20 cellular contexts compared by ENCODE assay signal in the genomic region with DNA sequence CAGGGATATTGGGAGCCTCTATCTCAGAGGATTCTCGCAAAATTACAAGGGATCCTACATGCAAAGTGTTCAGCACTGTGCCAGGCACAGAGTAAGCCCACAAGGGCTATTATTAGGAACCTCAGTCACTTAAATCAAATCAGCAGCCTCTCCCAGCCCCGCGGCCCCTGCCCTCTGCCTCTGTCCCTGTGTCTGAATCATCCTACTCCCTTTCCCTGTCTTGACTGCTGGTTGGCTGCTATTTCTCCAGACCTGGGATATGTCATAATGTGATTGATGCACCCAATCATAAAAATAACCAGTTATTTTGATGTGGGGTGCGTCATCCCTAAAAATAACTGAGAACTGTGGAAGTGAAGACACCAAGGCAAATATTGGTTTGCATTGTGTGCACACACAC.
DNase-seq lines count a peak whose midpoint lies in the region; ATAC-seq, FAIRE-seq and TF ChIP-seq lines count a peak whose summit lies in the region.
"Had no signal": no experiment of that assay in that cellular context is flagged by ENCODE, and none has a peak within 500 bp of the region (broad histone marks: within the 10 kb centered on the region; RNA-seq: fewer than 3 reads in every experiment).

No MANE protein-coding gene starts in this region.

- no TSS peak for BruUV-seq in MCF 10A (replicated peaks; lab: Mats Ljungman, UMichigan)

- H3K27ac ChIP-seq in breast epithelium (no peak overlapping the region), foreskin keratinocyte (no peak overlapping the region)
- H3K27ac ChIP-seq: BLaER1 treated with 17β-estradiol and CSF1 and Interleukin-3, amounts not matched to agents 10 nM and 100 nM had no signal

- no peaks in the 10 kb centered on the region for H3K27me3 ChIP-seq in breast epithelium
- no peaks in the 10 kb centered on the region for H3K27me3 ChIP-seq in foreskin keratinocyte
- H3K27me3 ChIP-seq: BLaER1 treated with 17β-estradiol and CSF1 and Interleukin-3, amounts not matched to agents 10 nM and 100 nM had no signal

- H3K9me3 Mint-ChIP-seq in MCF 10A (ENCODE audit: unreplicated experiment): no peaks in the 10 kb centered on the region

- no peak overlapping the region for H3K4me3 ChIP-seq in breast epithelium
- H3K4me3 ChIP-seq: BLaER1 treated with 17β-estradiol and CSF1 and Interleukin-3, amounts not matched to agents 10 nM and 100 nM had no signal

- TF ChIP-seq POLR2A in breast epithelium (IDR thresholded peaks at IDR 0.05): no peak

- intact Hi-C loops in MCF 10A (cut with micrococcal nuclease) (no loop called here), breast epithelium (cut with DNase I; ENCODE audit: low total_unique reads) (no loop called here)

- H3K36me3 ChIP-seq in breast epithelium: no peaks in the 10 kb centered on the region
- H3K36me3 ChIP-seq: BLaER1 treated with 17β-estradiol and CSF1 and Interleukin-3, amounts not matched to agents 10 nM and 100 nM had no signal

- TF ChIP-seq CTCF in MCF 10A (IDR thresholded peaks at IDR 0.05; ENCODE audit: unreplicated experiment) (no peak), breast epithelium (IDR thresholded peaks at IDR 0.05) (no peak), foreskin keratinocyte (conservative IDR thresholded peaks at IDR 0.05) (no peak)

- H3K4me1 ChIP-seq in breast epithelium (no peaks in the 10 kb centered on the region), foreskin keratinocyte (no peaks in the 10 kb centered on the region)

- H3K4me1 Mint-ChIP-seq in MCF 10A (ENCODE audit: insufficient read depth, unreplicated experiment): no peaks in the 10 kb centered on the region
- H3K4me1 Mint-ChIP-seq: T-cell had no signal

- no peaks in the 10 kb centered on the region for H3K9me3 ChIP-seq in breast epithelium

- no peak overlapping the region for H3K27ac Mint-ChIP-seq in MCF 10A (ENCODE audit: low read depth, unreplicated experiment)
- H3K27ac Mint-ChIP-seq: T-cell had no signal

- CTCF ChIA-PET in MCF 10A (lab: Yijun Ruan, JAX): interaction anchor here (1.1 kb wide), 1 partner anchor 45 kb away, joined by 4 read pairs; no protein-coding TSS in a partner anchor

- ATAC-seq in foreskin keratinocyte (peak; percentile 46), GM19452 (IDR thresholded peaks at IDR 0.05; ENCODE audit: unreplicated experiment) (no peak)
- ATAC-seq: T-cell had no signal

- H3K36me3 Mint-ChIP-seq in MCF 10A (ENCODE audit: insufficient read depth, unreplicated experiment): no peaks in the 10 kb centered on the region
- H3K36me3 Mint-ChIP-seq: T-cell had no signal

- H3K27me3 Mint-ChIP-seq in MCF 10A (ENCODE audit: insufficient read depth, unreplicated experiment): no peaks in the 10 kb centered on the region

- no peak overlapping the region for H3K4me3 Mint-ChIP-seq in MCF 10A (ENCODE audit: unreplicated experiment)
- H3K4me3 Mint-ChIP-seq: T-cell had no signal

- peak; percentile 79 for DNase-seq in MCF 10A (ENCODE audit: unreplicated experiment)
- DNase-seq in breast epithelium (ENCODE audit: low spot score in 2 of 2): no peak
- peak; percentile 48 for DNase-seq in NCI-H2227 (lab: John Stamatoyannopoulos, UW; ENCODE audit: unreplicated experiment)
- DNase-seq in foreskin keratinocyte: peak in 1 of 2 donors; percentile 52
- DNase-seq in urothelium cell line (ENCODE audit: low spot score): peak; percentile 52
- DNase-seq in amniotic stem cell (lab: John Stamatoyannopoulos, UW): no peak
- DNase-seq in RKO (ENCODE audit: low spot score): no peak
- DNase-seq: 8988T, DMS 273 treated with DMSO at 0.1 percent for 48 hours, GF-D8, MM.1S, NCI-H1417, NCI-H187 treated with DMSO at 0.1 percent for 48 hours, NCI-H446, NCI-H69, RPMI8226, T-cell had no signal

- FAIRE-seq in urothelium cell line (lab: Jason Lieb, UNC): no peak
- FAIRE-seq: H54 had no signal

- POLR2A ChIA-PET in MCF 10A (lab: Yijun Ruan, JAX): interaction anchor here (0.6 kb wide), 1 partner anchor 7 kb away, joined by 3 read pairs; no protein-coding TSS in a partner anchor

Comparison
In these comparisons a context has a peak if more than half of its experiments do, and no peak if none do; other contexts are left out.
1. DNase-seq: peak in MCF 10A (single experiment), NCI-H2227 (single experiment) and urothelium cell line (single experiment); none in breast epithelium (0 of 2), amniotic stem cell (single experiment) and RKO (single experiment).